ENCODE assay signal across 16 cellular contexts in the genomic region with DNA sequence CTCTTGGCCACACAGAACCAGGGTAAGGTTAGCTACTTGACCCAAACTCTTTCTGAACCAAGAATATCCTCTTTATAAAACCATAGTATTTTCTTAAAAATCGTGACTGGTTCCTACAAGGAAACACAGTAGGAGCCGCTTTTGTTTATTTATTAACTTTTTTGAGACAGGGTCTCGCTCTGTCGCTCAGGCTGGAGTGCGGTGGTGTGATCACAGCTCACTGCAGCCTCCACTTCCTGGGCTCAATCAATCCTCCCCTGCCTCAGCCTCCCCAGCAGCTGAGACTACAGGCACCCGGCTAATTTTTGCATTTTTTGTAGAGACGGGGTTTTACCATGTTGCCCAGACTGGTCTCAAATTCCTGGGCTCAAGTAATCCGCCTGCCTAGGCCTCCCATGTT.
"Had no signal": no experiment of that assay in that cellular context is flagged by ENCODE, and none has a peak within 500 bp of the region (broad histone marks: within the 10 kb centered on the region; RNA-seq: fewer than 3 reads in every experiment).

No MANE protein-coding gene starts in this region.

- H3K27me3 Mint-ChIP-seq: natural killer cell treated with Interleukin-12 subunit alpha and Interleukin-12 subunit beta and Interleukin-15 and Interleukin-18, amount 100 ng/mL, for 72 hours; type B pancreatic cell had no signal

- H3K36me3 ChIP-seq: uterus had no signal

- H3K9me3 Mint-ChIP-seq: natural killer cell treated with Interleukin-12 subunit alpha and Interleukin-12 subunit beta and Interleukin-15 and Interleukin-18, amount 100 ng/mL, for 72 hours; type B pancreatic cell had no signal

- H3K36me3 Mint-ChIP-seq: natural killer cell treated with Interleukin-12 subunit alpha and Interleukin-12 subunit beta and Interleukin-15 and Interleukin-18, amount 100 ng/mL, for 72 hours; type B pancreatic cell had no signal

- H2AFZ ChIP-seq: hepatocyte had no signal

- H3K4me3 Mint-ChIP-seq: natural killer cell treated with Interleukin-12 subunit alpha and Interleukin-12 subunit beta and Interleukin-15 and Interleukin-18, amount 100 ng/mL, for 72 hours; type B pancreatic cell had no signal

- H3K79me2 ChIP-seq: hepatocyte had no signal

- H3K4me3 ChIP-seq: hepatocyte, lung, uterus had no signal

- H3K27ac Mint-ChIP-seq: natural killer cell treated with Interleukin-12 subunit alpha and Interleukin-12 subunit beta and Interleukin-15 and Interleukin-18, amount 100 ng/mL, for 72 hours; type B pancreatic cell had no signal

- H3K9me3 ChIP-seq: uterus had no signal

- H3K27ac ChIP-seq: hepatocyte, uterus had no signal

- DNase-seq: effector CD8-positive, alpha-beta T cell; foreskin melanocyte; head of caudate nucleus; kidney; left colon; left ventricle myocardium superior; mesenchymal stem cell; midbrain; small intestine; stimulated activated CD4-positive, alpha-beta T cell treated with anti-CD3 and anti-CD28 coated beads, Interleukin-2, amount 100 ng/mL, for 48 hours; stimulated activated naive CD4-positive, alpha-beta T cell treated with Interleukin-2 at 50 U/mL for 16 hours; uterus had no signal

- H3K4me2 ChIP-seq: hepatocyte had no signal

- H3K27me3 ChIP-seq: hepatocyte, uterus had no signal
